ENCODE assay signal across 14 cellular contexts in the genomic region with DNA sequence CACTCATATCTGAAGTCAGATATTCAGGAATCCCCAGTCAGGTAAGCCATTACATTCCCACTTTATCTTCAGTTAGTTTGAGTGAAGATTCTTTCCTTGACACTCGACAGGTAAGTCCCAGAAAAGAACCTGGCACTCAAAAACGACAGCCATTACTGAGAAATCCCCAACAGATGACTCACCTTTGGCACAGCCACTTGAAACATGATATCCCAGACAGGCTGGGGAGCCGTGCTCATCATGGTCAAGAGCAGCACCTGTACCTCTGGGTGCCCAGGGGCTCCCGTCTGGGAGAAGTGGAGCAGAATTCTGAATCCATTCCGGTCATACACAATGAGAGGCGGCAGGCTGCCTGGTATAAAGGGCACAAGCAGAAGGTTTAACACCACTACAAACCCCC. TPM values are rescaled to one million over a fixed set of nuclear protein-coding genes. Genes with fewer than 3 reads are reported as not detected.
DNase-seq lines count a peak whose midpoint lies in the region; ATAC-seq and TF ChIP-seq lines count a peak whose summit lies in the region.
"Had no signal": no experiment of that assay in that cellular context is flagged by ENCODE, and none has a peak within 500 bp of the region (broad histone marks: within the 10 kb centered on the region; RNA-seq: fewer than 3 reads in every experiment).

No MANE protein-coding gene starts in this region.

- H3K9me3 ChIP-seq in upper lobe of left lung (no peaks in the 10 kb centered on the region), suprapubic skin (no peaks in the 10 kb centered on the region)
- H3K9me3 ChIP-seq: BLaER1, heart left ventricle, SJCRH30 had no signal

- no peaks in the 10 kb centered on the region for H3K4me1 Mint-ChIP-seq in activated naive CD8-positive, alpha-beta T cell (ENCODE audit: low read depth)
- H3K4me1 Mint-ChIP-seq in activated naive CD8-positive, alpha-beta T cell treated with anti-CD3 and anti-CD28 coated beads for 36 hours: no peaks in the 10 kb centered on the region

- H3K27me3 Mint-ChIP-seq in activated naive CD8-positive, alpha-beta T cell: no peaks in the 10 kb centered on the region
- no peaks in the 10 kb centered on the region for H3K27me3 Mint-ChIP-seq in activated naive CD8-positive, alpha-beta T cell treated with anti-CD3 and anti-CD28 coated beads for 36 hours

- no peak for TF ChIP-seq POLR2A in upper lobe of left lung (IDR thresholded peaks at IDR 0.05)
- TF ChIP-seq POLR2A in suprapubic skin (IDR thresholded peaks at IDR 0.05): no peak

- no peak for TF ChIP-seq EP300 in upper lobe of left lung (IDR thresholded peaks at IDR 0.05)
- no peak for TF ChIP-seq EP300 in suprapubic skin (IDR thresholded peaks at IDR 0.05)

- peak; percentile 61 for ATAC-seq in esophagus mucosa
- ATAC-seq in upper lobe of left lung (ENCODE audit: low FRiP score in 2 of 2): peak; percentile 31 to 35
- ATAC-seq in HG03520 (IDR thresholded peaks at IDR 0.05; ENCODE audit: unreplicated experiment): no peak
- ATAC-seq: heart left ventricle had no signal

- no peaks in the 10 kb centered on the region for H3K9me3 Mint-ChIP-seq in activated naive CD8-positive, alpha-beta T cell (ENCODE audit: low read depth)
- no peaks in the 10 kb centered on the region for H3K9me3 Mint-ChIP-seq in activated naive CD8-positive, alpha-beta T cell treated with anti-CD3 and anti-CD28 coated beads for 36 hours

- H3K36me3 ChIP-seq in upper lobe of left lung (peaks cover 30 to 98% (median 73%) of the 10 kb centered on the region in 4 donors), suprapubic skin (peaks cover 88% of the 10 kb centered on the region)

- peak overlapping the region; percentile 50 for H3K27ac Mint-ChIP-seq in activated naive CD8-positive, alpha-beta T cell
- H3K27ac Mint-ChIP-seq in activated naive CD8-positive, alpha-beta T cell treated with anti-CD3 and anti-CD28 coated beads for 36 hours: no peak overlapping the region

- H3K4me3 ChIP-seq in upper lobe of left lung (no peak overlapping the region), suprapubic skin (no peak overlapping the region)
- H3K4me3 ChIP-seq: BLaER1, heart left ventricle, SJCRH30 had no signal

- no peak for TF ChIP-seq CTCF in upper lobe of left lung (IDR thresholded peaks at IDR 0.05)
- no peak for TF ChIP-seq CTCF in suprapubic skin (IDR thresholded peaks at IDR 0.05)

- H3K27me3 ChIP-seq in upper lobe of left lung (no peaks in the 10 kb centered on the region), suprapubic skin (no peaks in the 10 kb centered on the region)
- H3K27me3 ChIP-seq: BLaER1, heart left ventricle, SJCRH30 had no signal

- H3K4me3 Mint-ChIP-seq in activated naive CD8-positive, alpha-beta T cell: no peak overlapping the region
- no peak overlapping the region for H3K4me3 Mint-ChIP-seq in activated naive CD8-positive, alpha-beta T cell treated with anti-CD3 and anti-CD28 coated beads for 36 hours

- DNase-seq in activated naive CD8-positive, alpha-beta T cell treated with anti-CD3 and anti-CD28 coated beads for 36 hours: no peak
- DNase-seq in NCI-H510A (lab: John Stamatoyannopoulos, UW): peak; percentile 79
- peak in 1 of 2 donors; percentile 63 for DNase-seq in upper lobe of left lung
- no peak for DNase-seq in suprapubic skin (ENCODE audit: low spot score in 2 of 2)
- no peak for DNase-seq in NCI-H1092 (lab: John Stamatoyannopoulos, UW)
- DNase-seq: central memory CD4-positive, alpha-beta T cell; heart left ventricle; Kasumi-1; SJCRH30; substantia nigra had no signal

- WGBS in upper lobe of left lung, 2 donors: 67 to 80% methylated on average over 6 of the region's 6 CpGs
- 43% methylated on average over 6 of the region's 6 CpGs for whole genome bisulfite sequencing in suprapubic skin

- peak overlapping the region in 1 of 4 donors; percentile 7 for H3K27ac ChIP-seq in upper lobe of left lung
- no peak overlapping the region for H3K27ac ChIP-seq in suprapubic skin
- H3K27ac ChIP-seq: BLaER1, heart left ventricle, SJCRH30 had no signal

- H3K4me1 ChIP-seq in upper lobe of left lung (peaks cover 0 to 3% (median 0%) of the 10 kb centered on the region in 4 donors), suprapubic skin (no peaks in the 10 kb centered on the region)
- H3K4me1 ChIP-seq: BLaER1, SJCRH30 had no signal

- peaks cover 3% of the 10 kb centered on the region for H3K36me3 Mint-ChIP-seq in activated naive CD8-positive, alpha-beta T cell
- H3K36me3 Mint-ChIP-seq in activated naive CD8-positive, alpha-beta T cell treated with anti-CD3 and anti-CD28 coated beads for 36 hours: peaks cover 9% of the 10 kb centered on the region

RNA-seq across cellular contexts. Expression of gene COG7, which starts 16.8 kb away (rescaled TPM):
- 10 to 100 TPM; 14.0 to 14.1 TPM for total RNA-seq in activated naive CD8-positive, alpha-beta T cell treated with anti-CD3 and anti-CD28 coated beads for 36 hours
- total RNA-seq in esophagus mucosa: 14.8 TPM
- total RNA-seq in upper lobe of left lung: 10 to 100 TPM; 16.9 to 61.8 (median 24.8) TPM
- total RNA-seq in suprapubic skin: 10 to 100 TPM; 16.3 to 73.7 (median 24.6) TPM

RNA-seq across cellular contexts. Expression of gene GGA2, which starts 40.5 kb away (rescaled TPM):
- total RNA-seq in activated naive CD8-positive, alpha-beta T cell treated with anti-CD3 and anti-CD28 coated beads for 36 hours: 10 to 100 TPM; 70.9 to 80.9 TPM
- 24.6 TPM for total RNA-seq in esophagus mucosa
- 100 to 1,000 TPM in 5 of 6 donors, 10 to 100 TPM in 1; 84.4 to 197 (median 164) TPM for total RNA-seq in upper lobe of left lung
- 100 to 1,000 TPM in 1 of 4 donors, 10 to 100 TPM in 3; 44.1 to 117 (median 53.4) TPM for total RNA-seq in suprapubic skin
